Comparison of ENCODE assay signal across 8 cellular contexts in genomic region chr11:71928739-71929443, GRCh38. TPM values are rescaled to one million over a fixed set of nuclear protein-coding genes. Genes with fewer than 3 reads are reported as not detected.
DNase-seq lines count a peak whose midpoint lies in the region; ATAC-seq and TF ChIP-seq lines count a peak whose summit lies in the region.

Gene RNF121, plus strand, starts transcription at chr11:71929046. Its CDS starts 16 bp downstream, at chr11:71929062.

- H3K4me3 ChIP-seq in CD8-positive, alpha-beta T cell (ENCODE audit: low read depth, low read length) = peak within 1 kb of the TSS; percentile 98

- H3K9me3 Mint-ChIP-seq in CD8-positive, alpha-beta T cell = no peaks in the 10 kb centered on the region
- no peaks in the 10 kb centered on the region for H3K9me3 Mint-ChIP-seq in effector memory CD8-positive, alpha-beta T cell
- no peaks in the 10 kb centered on the region for H3K9me3 Mint-ChIP-seq in memory B cell

- peak; percentile 94 to 99 (median 97) for DNase-seq in CD8-positive, alpha-beta T cell
- DNase-seq in HS-5 (ENCODE audit: low read depth) (peak; percentile 93), memory B cell (ENCODE audit: low spot score in 2 of 2) (peak; percentile 93)
- DNase-seq in NK-92 treated with Interleukin-12 subunit alpha and Interleukin-12 subunit beta, amount 100 ng/mL, for 24 hours (lab: John Stamatoyannopoulos, UW) = peak; percentile 94
- peak; percentile 97 to 98 (median 98) for DNase-seq in effector memory CD8-positive, alpha-beta T cell
- DNase-seq in stimulated activated CD8-positive, alpha-beta memory T cell treated with anti-CD3 and anti-CD28 coated beads, Interleukin-12 subunit alpha, Interleukin-12 subunit beta, amount 100 ng/mL, for 4 hours (ENCODE audit: low read depth) = peak; percentile 94

- peak; percentile 86 for ATAC-seq in CD8-positive, alpha-beta T cell
- ATAC-seq in GM19468 (IDR thresholded peaks at IDR 0.05; ENCODE audit: extremely low read depth, unreplicated experiment) (peak; percentile 44), memory B cell (ENCODE audit: low read depth) (peak; percentile 93)
- peak; percentile 86 for ATAC-seq in effector memory CD8-positive, alpha-beta T cell (replicated peaks)

- no peaks in the 10 kb centered on the region for H3K27me3 ChIP-seq in CD8-positive, alpha-beta T cell (ENCODE audit: insufficient read depth, low read length)

- peak within 1 kb of the TSS; percentile 99 for H3K27ac Mint-ChIP-seq in CD8-positive, alpha-beta T cell
- peak within 1 kb of the TSS; percentile 99 to 100 for H3K27ac Mint-ChIP-seq in effector memory CD8-positive, alpha-beta T cell
- peak within 1 kb of the TSS; percentile 98 for H3K27ac Mint-ChIP-seq in memory B cell

- CTCF ChIA-PET in CD8-positive, alpha-beta T cell (lab: Charles Lee) = interaction anchor here (0.6 to 2.2 kb wide), 3 partner anchors 49 to 87 kb away, joined by 3 to 10 read pairs (median 4); no protein-coding TSS in a partner anchor
- CTCF ChIA-PET in activated CD8-positive, alpha-beta memory T cell treated with anti-CD3 and anti-CD28 coated beads for 36 hours (lab: Charles Lee) = interaction anchor here (0.7 to 1.9 kb wide), 2 partner anchors 17 to 473 kb away, joined by 3 to 4 read pairs; no protein-coding TSS in a partner anchor

- POLR2A ChIA-PET in CD8-positive, alpha-beta T cell (lab: Charles Lee) = interaction anchor here (0.7 to 1.9 kb wide), 8 partner anchors 9 to 1214 kb away, joined by 3 to 10 read pairs (median 3); partner anchors contain the start of genes ANAPC15, FCHSD2 and LAMTOR1
- POLR2A ChIA-PET in activated CD8-positive, alpha-beta memory T cell treated with anti-CD3 and anti-CD28 coated beads for 36 hours (lab: Charles Lee) = interaction anchor here (0.9 kb wide), 1 partner anchor 142 kb away, joined by 5 read pairs; no protein-coding TSS in a partner anchor

- TF ChIP-seq CTCF in CD8-positive, alpha-beta T cell (IDR thresholded peaks at IDR 0.05) = no peak

- no peaks in the 10 kb centered on the region for H3K27me3 Mint-ChIP-seq in CD8-positive, alpha-beta T cell (ENCODE audit: low read depth)
- H3K27me3 Mint-ChIP-seq in effector memory CD8-positive, alpha-beta T cell = no peaks in the 10 kb centered on the region
- no peaks in the 10 kb centered on the region for H3K27me3 Mint-ChIP-seq in memory B cell

- peak within 1 kb of the TSS; percentile 96 for H3K27ac ChIP-seq in CD8-positive, alpha-beta T cell (ENCODE audit: low read depth, low read length)

- H3K4me1 ChIP-seq in CD8-positive, alpha-beta T cell (ENCODE audit: insufficient read depth, low read length) = peaks cover 22% of the 10 kb centered on the region

- no peaks in the 10 kb centered on the region for H3K9me3 ChIP-seq in CD8-positive, alpha-beta T cell (ENCODE audit: low read length)

- H3K36me3 ChIP-seq in CD8-positive, alpha-beta T cell (ENCODE audit: insufficient read depth, low read length) = no peaks in the 10 kb centered on the region

- H3K4me3 Mint-ChIP-seq in CD8-positive, alpha-beta T cell = peak within 1 kb of the TSS; percentile 100
- peak within 1 kb of the TSS; percentile 98 to 100 for H3K4me3 Mint-ChIP-seq in effector memory CD8-positive, alpha-beta T cell
- H3K4me3 Mint-ChIP-seq in memory B cell = peak within 1 kb of the TSS; percentile 94

- H3K36me3 Mint-ChIP-seq in CD8-positive, alpha-beta T cell = peaks cover 15% of the 10 kb centered on the region
- H3K36me3 Mint-ChIP-seq in effector memory CD8-positive, alpha-beta T cell (ENCODE audit: insufficient read depth) = peaks cover 32% of the 10 kb centered on the region
- H3K36me3 Mint-ChIP-seq in memory B cell = peaks cover 3% of the 10 kb centered on the region

- peaks cover 57% of the 10 kb centered on the region for H3K4me1 Mint-ChIP-seq in CD8-positive, alpha-beta T cell (ENCODE audit: low read depth)
- peaks cover 37 to 43% of the 10 kb centered on the region in 2 donors for H3K4me1 Mint-ChIP-seq in effector memory CD8-positive, alpha-beta T cell (ENCODE audit: low read depth in 2 of 2)
- H3K4me1 Mint-ChIP-seq in memory B cell = peaks cover 35% of the 10 kb centered on the region

- intact Hi-C loops in CD8-positive, alpha-beta T cell (cut with DNase I, micrococcal nuclease) = loop anchor here (1.0 to 10.0 kb wide), 12 partner anchors 112 to 1946 kb away; partner anchors contain the start of genes LAMTOR1 (in 2 of the 2), LRRC51 (in 2 of the 2), NUMA1 (in 2 of the 2) and ANAPC15 (in 1 of the 2)

RNA-seq across cellular contexts. Expression of gene RNF121, which starts in this region (rescaled TPM):
- 1 to 10 TPM; 8.5 to 9.0 TPM for total RNA-seq in CD8-positive, alpha-beta T cell
- 10 to 100 TPM; 48.1 to 50.7 TPM for total RNA-seq in activated CD8-positive, alpha-beta memory T cell treated with anti-CD3 and anti-CD28 coated beads for 36 hours

Comparison
In these comparisons a context has a peak if more than half of its experiments do, and no peak if none do; other contexts are left out.
1. Peak in every context shown above with its lines: DNase-seq, ATAC-seq, H3K4me3 ChIP-seq and H3K27ac ChIP-seq.
2. RNA of gene RNF121 (total RNA-seq): 48.1 to 50.7 TPM in activated CD8-positive, alpha-beta memory T cell treated with anti-CD3 and anti-CD28 coated beads for 36 hours; 8.5 to 9.0 TPM in CD8-positive, alpha-beta T cell; every median in the first group is over 4 times any median in the second.